In the genomic region with DNA sequence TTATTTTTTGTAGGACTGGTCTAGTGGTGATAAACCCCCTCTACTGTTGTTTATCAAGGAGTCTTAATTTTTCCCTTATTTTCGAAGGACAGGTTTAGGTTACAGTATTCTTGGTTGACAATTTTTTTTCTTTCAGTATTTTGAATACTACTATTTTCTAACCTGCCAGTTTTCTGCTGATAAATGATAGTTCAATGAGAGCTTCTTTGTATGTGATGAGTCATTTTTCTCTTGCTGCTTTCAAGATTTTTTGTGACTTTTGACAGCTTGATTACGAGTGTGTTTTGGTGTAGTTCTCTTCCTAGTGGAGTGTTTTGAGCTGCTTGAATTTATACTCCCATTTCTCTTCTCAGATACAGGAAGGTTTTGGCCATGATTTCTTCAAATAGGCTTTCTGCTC, we compare ENCODE assay signal across 24 cellular contexts.
"Had no signal": no experiment of that assay in that cellular context is flagged by ENCODE, and none has a peak within 500 bp of the region (broad histone marks: within the 10 kb centered on the region; RNA-seq: fewer than 3 reads in every experiment).

No MANE protein-coding gene starts in this region.

- H3K27me3 Mint-ChIP-seq: activated B cell treated with CpG ODN at 0.5 μM for 24 hours; activated CD4-positive, alpha-beta T cell treated with anti-CD3 and anti-CD28 coated beads, Interleukin-2, amount 10 ng/mL, durations not matched to agents 24 days and 14 days; activated CD8-positive, alpha-beta memory T cell treated with anti-CD3 and anti-CD28 coated beads, Interleukin-2, amount 10 ng/mL, durations not matched to agents 7 days and 5 days; activated naive CD8-positive, alpha-beta T cell; brain; T-cell had no signal

- DNase-seq: activated B cell treated with CpG ODN at 0.5 μM for 24 hours; activated CD4-positive, alpha-beta T cell treated with anti-CD3 and anti-CD28 coated beads for 1 hour; activated CD4-positive, alpha-beta T cell treated with anti-CD3 and anti-CD28 coated beads, Interleukin-2, amount 10 ng/mL, durations not matched to agents 24 days and 14 days; activated CD4-positive, alpha-beta T cell treated with anti-CD3 and anti-CD28 coated beads, Interleukin-2, amount 50 U/mL, for 48 hours; activated CD8-positive, alpha-beta memory T cell treated with anti-CD3 and anti-CD28 coated beads, Interleukin-2, amount 10 ng/mL, durations not matched to agents 7 days and 5 days; activated effector memory CD4-positive, alpha-beta T cell treated with anti-CD3 and anti-CD28 coated beads, Interleukin-2, amount 50 U/mL, for 16 hours; activated naive CD4-positive, alpha-beta T cell treated with anti-CD3 and anti-CD28 coated beads for 36 hours; activated T-cell treated with anti-CD3 and anti-CD28 coated beads, Interleukin-2, amount 50 U/mL, for 4 hours; amygdala; MM.1S; NCI-H1048; NCI-H146; NCI-H187 treated with DMSO at 0.1 percent for 48 hours; NCI-H2081 treated with DMSO at 0.1 percent for 48 hours; NCI-H446 treated with DMSO at 0.1 percent for 48 hours; NCI-H526 treated with DMSO at 0.1 percent for 48 hours; NCI-H82; SIG-M5; T-cell; T-helper 2 cell; T1000 had no signal

- FAIRE-seq: TTC549 had no signal

- H3K4me3 Mint-ChIP-seq: activated B cell treated with CpG ODN at 0.5 μM for 24 hours; activated CD4-positive, alpha-beta T cell treated with anti-CD3 and anti-CD28 coated beads, Interleukin-2, amount 10 ng/mL, durations not matched to agents 24 days and 14 days; activated CD8-positive, alpha-beta memory T cell treated with anti-CD3 and anti-CD28 coated beads, Interleukin-2, amount 10 ng/mL, durations not matched to agents 7 days and 5 days; activated naive CD4-positive, alpha-beta T cell treated with anti-CD3 and anti-CD28 coated beads for 36 hours; activated naive CD8-positive, alpha-beta T cell; activated T-cell treated with anti-CD3 and anti-CD28 coated beads, Interleukin-2, amount 50 U/mL, for 4 hours; brain; T-cell had no signal

- ATAC-seq: activated CD8-positive, alpha-beta memory T cell treated with anti-CD3 and anti-CD28 coated beads, Interleukin-2, amount 10 ng/mL, durations not matched to agents 7 days and 5 days; activated T-cell treated with anti-CD3 and anti-CD28 coated beads, Interleukin-2, amount 50 U/mL, for 4 hours; T-cell had no signal

- H3K27ac Mint-ChIP-seq: activated B cell treated with CpG ODN at 0.5 μM for 24 hours; activated CD4-positive, alpha-beta T cell treated with anti-CD3 and anti-CD28 coated beads, Interleukin-2, amount 10 ng/mL, durations not matched to agents 24 days and 14 days; activated CD8-positive, alpha-beta memory T cell treated with anti-CD3 and anti-CD28 coated beads, Interleukin-2, amount 10 ng/mL, durations not matched to agents 7 days and 5 days; activated naive CD4-positive, alpha-beta T cell treated with anti-CD3 and anti-CD28 coated beads for 36 hours; activated naive CD8-positive, alpha-beta T cell; brain; T-cell had no signal

- H3K4me1 Mint-ChIP-seq: activated B cell treated with CpG ODN at 0.5 μM for 24 hours, T-cell had no signal
